ENCODE assay signal across 16 cellular contexts in the genomic region with DNA sequence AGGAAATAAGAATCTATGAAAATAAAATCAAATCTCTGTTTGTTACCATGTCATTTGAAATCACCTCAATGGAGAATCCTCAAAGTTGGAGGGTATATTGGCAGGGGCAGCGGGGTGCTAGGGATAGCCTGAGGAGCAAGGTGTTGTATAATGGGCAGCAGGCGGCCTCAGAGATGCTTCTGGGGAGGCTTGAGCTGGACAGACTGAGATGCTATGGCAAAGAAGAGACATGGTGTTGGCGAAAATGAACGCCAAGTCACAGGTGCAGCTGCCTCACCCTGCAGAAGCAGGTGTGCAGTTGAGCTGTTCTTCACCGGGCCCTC. TPM values are rescaled to one million over a fixed set of nuclear protein-coding genes. Genes with fewer than 3 reads are reported as not detected.
A peak's percentile ranks its signal among the peaks of the same experiment; 100 is the strongest.
DNase-seq lines count a peak whose midpoint lies in the region; ATAC-seq and TF ChIP-seq lines count a peak whose summit lies in the region.
"Had no signal": no experiment of that assay in that cellular context is flagged by ENCODE, and none has a peak within 500 bp of the region (broad histone marks: within the 10 kb centered on the region; RNA-seq: fewer than 3 reads in every experiment).

No MANE protein-coding gene starts in this region.

- TF ChIP-seq CTCF in PC-3 (conservative IDR thresholded peaks at IDR 0.05; ENCODE audit: low read depth, low read length) (no peak), breast epithelium (IDR thresholded peaks at IDR 0.05) (no peak), GM13977 (IDR thresholded peaks at IDR 0.05; ENCODE audit: extremely low read depth, insufficient read depth, missing control alignments) (no peak)

- H3K4me1 ChIP-seq in PC-3 (ENCODE audit: insufficient read depth, low read length) (peaks cover 44% of the 10 kb centered on the region), breast epithelium (no peaks in the 10 kb centered on the region), muscle layer of colon (ENCODE audit: insufficient read depth, low read length) (peaks cover 15% of the 10 kb centered on the region), stomach smooth muscle (ENCODE audit: control insufficient read depth, insufficient read depth, low read length) (peaks cover 18% of the 10 kb centered on the region)

- H3K79me2 ChIP-seq in PC-3 (ENCODE audit: low read length): no peaks in the 10 kb centered on the region

- no TSS peak for BruUV-seq in PC-3 (replicated peaks; lab: Mats Ljungman, UMichigan)

- POLR2A ChIA-PET in PC-3 (lab: Charles Lee; ENCODE audit: unreplicated experiment): no interaction called here

- ATAC-seq in PC-3: no peak

- H3K4me3 ChIP-seq in PC-3 (ENCODE audit: low read length): no peak overlapping the region
- no peak overlapping the region for H3K4me3 ChIP-seq in breast epithelium
- H3K4me3 ChIP-seq in muscle layer of colon (ENCODE audit: low read depth in 1 of 2, low read length in 2 of 2): no peak overlapping the region
- H3K4me3 ChIP-seq in stomach smooth muscle (ENCODE audit: low read length in 2 of 2): no peak overlapping the region

- H3K4me2 ChIP-seq in PC-3 (ENCODE audit: low read length): peak overlapping the region; percentile 77

- H4K20me1 ChIP-seq in PC-3 (ENCODE audit: low read length): no peaks in the 10 kb centered on the region

- peak overlapping the region; percentile 71; the same call in 1 of the 2 replicates for H2AFZ ChIP-seq in PC-3 (ENCODE audit: low read length)

- CTCF ChIA-PET in PC-3 (lab: Charles Lee): no interaction called here

- DNase-seq in PC-3: no peak
- DNase-seq in breast epithelium (ENCODE audit: low spot score in 2 of 2): no peak
- no peak for DNase-seq in GM13977 (ENCODE audit: low spot score)
- DNase-seq in NCI-H187 (lab: John Stamatoyannopoulos, UW): no peak
- no peak for DNase-seq in NCI-H2196 treated with DMSO at 0.1 percent for 48 hours (lab: John Stamatoyannopoulos, UW; ENCODE audit: unreplicated experiment)
- DNase-seq: activated CD8-positive, alpha-beta memory T cell treated with anti-CD3 and anti-CD28 coated beads for 24 hours; activated gamma-delta T cell; KBM-7; NCI-H774; SHP77; stimulated activated CD4-positive, alpha-beta T cell treated with anti-CD3 and anti-CD28 coated beads, Interleukin-1b, Interleukin-23, amount 100 ng/mL, for 48 hours; stimulated activated CD8-positive, alpha-beta memory T cell treated with anti-CD3 and anti-CD28 coated beads, Interleukin-4, amount 100 ng/mL, for 48 hours had no signal

- H3K27ac ChIP-seq in PC-3 (ENCODE audit: low read length) (peak overlapping the region; percentile 98), breast epithelium (peak overlapping the region; percentile 56 to 77), muscle layer of colon (ENCODE audit: low read depth, low read length) (peak overlapping the region; percentile 62), stomach smooth muscle (ENCODE audit: low read length) (peak overlapping the region; percentile 82)
- H3K27ac ChIP-seq: neutrophil had no signal

- in situ Hi-C loops in GM13977 (cut with MboI; ENCODE audit: low pct_unique_long_range_greater_than_20kb, low sequenced_read_pairs, unreplicated experiment): no loop called here

- intact Hi-C loops in PC-3 (cut with micrococcal nuclease): no loop called here
- intact Hi-C loops in breast epithelium (cut with DNase I; ENCODE audit: low total_unique reads): no loop called here

- H3K9me3 ChIP-seq in PC-3 (ENCODE audit: low read length): no peaks in the 10 kb centered on the region
- no peaks in the 10 kb centered on the region for H3K9me3 ChIP-seq in breast epithelium
- no peaks in the 10 kb centered on the region for H3K9me3 ChIP-seq in muscle layer of colon (ENCODE audit: low read length)
- H3K9me3 ChIP-seq in stomach smooth muscle (ENCODE audit: control insufficient read depth in 2 of 2, low read length in 2 of 2): no peaks in the 10 kb centered on the region
- H3K9me3 ChIP-seq: neutrophil had no signal

- H3K36me3 ChIP-seq in PC-3 (ENCODE audit: low read depth, low read length) (no peaks in the 10 kb centered on the region), breast epithelium (no peaks in the 10 kb centered on the region), muscle layer of colon (ENCODE audit: insufficient read depth, low read length) (no peaks in the 10 kb centered on the region), stomach smooth muscle (ENCODE audit: control insufficient read depth in 2 of 2, insufficient read depth in 2 of 2, low read length in 2 of 2) (no peaks in the 10 kb centered on the region)
- H3K36me3 ChIP-seq: neutrophil had no signal

- H3K27me3 ChIP-seq in PC-3 (ENCODE audit: low read length) (no peaks in the 10 kb centered on the region), breast epithelium (no peaks in the 10 kb centered on the region), muscle layer of colon (ENCODE audit: control insufficient read depth in 1 of 2, insufficient read depth in 2 of 2, low read length in 2 of 2) (no peaks in the 10 kb centered on the region), stomach smooth muscle (ENCODE audit: control insufficient read depth in 1 of 2, insufficient read depth in 2 of 2, low read length in 2 of 2) (no peaks in the 10 kb centered on the region)
- H3K27me3 ChIP-seq: neutrophil had no signal

- H3K9ac ChIP-seq in PC-3 (ENCODE audit: low read length) (peak overlapping the region; percentile 79), muscle layer of colon (ENCODE audit: low read length) (no peak overlapping the region), stomach smooth muscle (ENCODE audit: low read length in 2 of 2) (peak overlapping the region in 1 of 2 donors; percentile 63)

- TF ChIP-seq POLR2A in breast epithelium (IDR thresholded peaks at IDR 0.05): no peak

- no peaks in the 10 kb centered on the region for H3F3A ChIP-seq in PC-3 (ENCODE audit: low read length, unreplicated experiment)

- H3K9me2 ChIP-seq in PC-3 (replicated peaks; ENCODE audit: low read length): no peaks in the 10 kb centered on the region

RNA-seq across cellular contexts. Expression of a gene that starts 3.1 kb away (rescaled TPM):
- total RNA-seq in PC-3 (2014; rRNA removed) (0.23 and 0.26 TPM in 2 replicates), breast epithelium (under 1 TPM in 1 of 3 donors, not detected in 2; 0.16 TPM)
- total RNA-seq: glomerular endothelial cell had no signal

RNA-seq across cellular contexts. Expression of a gene that starts 51.0 kb away (rescaled TPM):
- total RNA-seq in PC-3 (2014; rRNA removed): 19.6 and 27.1 TPM in 2 replicates
- 10 to 100 TPM; 20.5 to 26.2 (median 22.9) TPM for total RNA-seq in breast epithelium
